Comparison of ENCODE assay signal across 18 cellular contexts in the genomic region with DNA sequence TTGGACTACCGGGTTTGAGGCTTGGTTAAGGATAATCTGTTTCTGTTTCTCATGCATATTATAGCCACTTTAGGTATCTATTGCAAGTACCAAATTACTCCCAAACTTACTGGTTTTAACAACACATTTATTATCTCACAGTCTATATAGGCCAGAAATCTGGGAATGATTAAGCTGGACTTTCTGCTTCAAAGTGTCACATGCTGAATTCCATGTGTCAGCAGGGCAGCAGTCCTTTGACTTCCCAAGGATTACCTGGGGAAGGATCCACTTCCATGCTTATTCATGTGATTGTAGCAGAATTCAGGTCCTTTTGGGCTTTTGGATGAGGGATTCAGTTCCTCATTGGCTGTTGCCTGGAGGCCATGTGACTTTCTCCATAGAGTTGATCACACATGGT.
"Had no signal": no experiment of that assay in that cellular context is flagged by ENCODE, and none has a peak within 500 bp of the region (broad histone marks: within the 10 kb centered on the region; RNA-seq: fewer than 3 reads in every experiment).

No MANE protein-coding gene starts in this region.

- H2AFZ ChIP-seq: hepatocyte, neural progenitor cell had no signal

- ATAC-seq: effector memory CD8-positive, alpha-beta T cell; mucosa of descending colon; natural killer cell; sciatic nerve had no signal

- H3K9me3 ChIP-seq: mucosa of descending colon, ovary, stomach, thoracic aorta had no signal

- H3K9ac ChIP-seq: neural progenitor cell had no signal

- H3K27ac ChIP-seq: hepatocyte, neural progenitor cell, ovary, skin epidermis, stomach, thoracic aorta had no signal

- H3K27me3 ChIP-seq: hepatocyte, neural progenitor cell, ovary, stomach had no signal

- H3K79me2 ChIP-seq: hepatocyte had no signal

- H3K4me2 ChIP-seq: hepatocyte, neural progenitor cell had no signal

- H3K4me3 ChIP-seq: hepatocyte, mucosa of descending colon, neural progenitor cell, ovary, skin epidermis, stomach, thoracic aorta had no signal

- H3K4me1 ChIP-seq: neural progenitor cell, stomach had no signal

- DNase-seq: effector memory CD8-positive, alpha-beta T cell; erythroblast; foreskin melanocyte; head of caudate nucleus; mammary epithelial cell; mucosa of descending colon; natural killer cell; nucleus accumbens; ovary; stimulated activated CD4-positive, alpha-beta T cell treated with anti-CD3 and anti-CD28 coated beads, Interleukin-12 subunit alpha, Interleukin-12 subunit beta, amount 100 ng/mL, for 4 hours; stimulated activated naive CD4-positive, alpha-beta T cell; stomach; substantia nigra had no signal

- H3K36me3 ChIP-seq: neural progenitor cell, ovary, stomach, thoracic aorta had no signal
